Comparison of ENCODE assay signal across 8 cellular contexts in the genomic region with DNA sequence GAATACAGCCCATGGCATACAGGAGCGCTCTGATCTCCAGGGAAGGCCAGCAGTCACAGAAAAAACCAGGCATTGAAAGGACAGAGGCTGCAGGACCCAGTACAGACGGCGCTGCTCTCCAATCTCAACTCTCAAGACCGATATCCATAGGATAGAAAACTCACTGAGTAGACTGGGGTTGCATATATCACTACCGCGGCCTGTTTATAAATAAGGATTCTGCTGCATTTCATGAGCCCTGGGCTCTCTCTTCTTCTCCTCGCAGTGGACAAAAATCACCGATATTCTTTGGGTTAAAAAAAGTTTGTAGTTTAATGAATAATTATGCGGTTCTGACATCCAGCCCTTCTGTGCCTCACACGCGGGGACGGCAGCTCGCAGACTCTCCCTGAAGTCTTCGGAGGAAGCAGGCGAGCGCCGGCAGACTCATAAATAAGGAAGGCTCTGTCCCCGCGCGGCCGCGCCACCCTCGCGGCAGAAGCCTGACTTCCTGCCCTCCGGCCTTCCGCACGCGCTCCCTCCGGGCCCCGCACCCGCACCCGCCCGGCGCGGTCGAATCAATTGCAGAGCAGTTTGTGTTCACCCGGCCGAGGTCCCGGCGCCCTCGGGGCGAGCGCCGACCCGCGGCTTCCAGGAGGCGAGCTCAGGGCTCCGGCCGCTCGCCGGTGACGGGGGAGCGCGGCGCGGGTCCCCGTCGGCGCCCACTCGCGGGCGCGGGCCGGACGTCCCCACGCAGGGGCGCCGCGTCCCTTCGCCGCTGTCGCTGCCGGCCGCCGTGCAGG. TPM values are rescaled to one million over a fixed set of nuclear protein-coding genes. Genes with fewer than 3 reads are reported as not detected.
DNase-seq lines count a peak whose midpoint lies in the region; ATAC-seq and TF ChIP-seq lines count a peak whose summit lies in the region.

TSS of gene FAM78A (minus strand) at position 404 of the 782 bp plus-strand sequence. CDS start at position 73, 331 bp downstream.

- H3K9me2 ChIP-seq in hepatocyte (replicated peaks; ENCODE audit: insufficient read depth): no peaks in the 10 kb centered on the region

- no peaks in the 10 kb centered on the region for H3K79me2 ChIP-seq in hepatocyte

- peak within 1 kb of the TSS; percentile 88 to 98 (median 95) for H3K9ac ChIP-seq in skeletal muscle tissue (ENCODE audit: low read depth in 1 of 3, low read length in 3 of 3)

- H2AFZ ChIP-seq in hepatocyte: peak within 1 kb of the TSS; percentile 68

- peak within 1 kb of the TSS; percentile 100 for H3K4me3 Mint-ChIP-seq in activated naive CD4-positive, alpha-beta T cell treated with anti-CD3 and anti-CD28 coated beads, Interleukin-2, amount 50 U/mL, for 24 hours

- TF ChIP-seq POLR2A in NB4 (IDR thresholded peaks at IDR 0.05; ENCODE audit: extremely low read depth, insufficient read length): peak; percentile 7

- H3K36me3 Mint-ChIP-seq in activated naive CD4-positive, alpha-beta T cell treated with anti-CD3 and anti-CD28 coated beads, Interleukin-2, amount 50 U/mL, for 24 hours: no peaks in the 10 kb centered on the region

- H3K4me3 ChIP-seq in GM08714 (ENCODE audit: low read length) (peak within 1 kb of the TSS; percentile 77), NB4 (ENCODE audit: low read depth, low read length) (peak within 1 kb of the TSS; percentile 84), hepatocyte (peak within 1 kb of the TSS; percentile 64), skeletal muscle tissue (ENCODE audit: low read length in 3 of 3) (peak within 1 kb of the TSS; percentile 72 to 82 (median 73))

- TF ChIP-seq CTCF in NB4 (IDR thresholded peaks at IDR 0.05; ENCODE audit: low read depth, low read length): no peak
- TF ChIP-seq CTCF in hepatocyte (IDR thresholded peaks at IDR 0.05; ENCODE audit: poor library complexity): no peak

- H3K27ac ChIP-seq in hepatocyte: no peak within 1 kb of the TSS
- peak within 1 kb of the TSS; percentile 98 for H3K27ac ChIP-seq in skeletal muscle tissue (ENCODE audit: low read depth, low read length)

- no peaks in the 10 kb centered on the region for H4K20me1 ChIP-seq in hepatocyte (ENCODE audit: insufficient read depth, poor library complexity, severe bottlenecking)

- H3K27me3 ChIP-seq in hepatocyte (peaks cover 38% of the 10 kb centered on the region), skeletal muscle tissue (ENCODE audit: control insufficient read depth in 3 of 3, insufficient read depth in 3 of 3, low read length in 3 of 3) (peaks cover 0 to 6% (median 0%) of the 10 kb centered on the region in 3 donors)

- peaks cover 29% of the 10 kb centered on the region for H3K4me1 Mint-ChIP-seq in activated naive CD4-positive, alpha-beta T cell treated with anti-CD3 and anti-CD28 coated beads, Interleukin-2, amount 50 U/mL, for 24 hours

- H3K9me3 Mint-ChIP-seq in activated naive CD4-positive, alpha-beta T cell treated with anti-CD3 and anti-CD28 coated beads, Interleukin-2, amount 50 U/mL, for 24 hours: no peaks in the 10 kb centered on the region

- no peaks in the 10 kb centered on the region for H3K27me3 Mint-ChIP-seq in activated naive CD4-positive, alpha-beta T cell treated with anti-CD3 and anti-CD28 coated beads, Interleukin-2, amount 50 U/mL, for 24 hours

- peak; percentile 75 for DNase-seq in NB4 (ENCODE audit: low read depth)
- peak; percentile 35 for DNase-seq in hepatocyte (ENCODE audit: low spot score)
- DNase-seq in left lobe of liver (ENCODE audit: low spot score): no peak
- DNase-seq in HT-29 (ENCODE audit: low spot score): no peak

- H3K9me3 ChIP-seq in hepatocyte (ENCODE audit: low read depth) (no peaks in the 10 kb centered on the region), skeletal muscle tissue (ENCODE audit: control insufficient read depth in 3 of 3, low read length in 3 of 3) (no peaks in the 10 kb centered on the region)

- peaks cover 4% of the 10 kb centered on the region for H3K4me1 ChIP-seq in hepatocyte (ENCODE audit: insufficient read depth)
- H3K4me1 ChIP-seq in skeletal muscle tissue (ENCODE audit: control insufficient read depth in 3 of 3, insufficient read depth in 3 of 3, low read length in 3 of 3): peaks cover 57 to 79% (median 71%) of the 10 kb centered on the region in 3 donors

- H3K36me3 ChIP-seq in hepatocyte (replicated peaks; ENCODE audit: insufficient read depth, low read depth): no peaks in the 10 kb centered on the region
- H3K36me3 ChIP-seq in skeletal muscle tissue (ENCODE audit: control insufficient read depth in 3 of 3, insufficient read depth in 3 of 3, low read length in 3 of 3): peaks cover 0 to 2% (median 0%) of the 10 kb centered on the region in 3 donors

- peak within 1 kb of the TSS; percentile 99 for H3K4me2 ChIP-seq in hepatocyte

- ATAC-seq in left lobe of liver (no peak), HG03135 (IDR thresholded peaks at IDR 0.05; ENCODE audit: unreplicated experiment) (no peak)

- H3K27ac Mint-ChIP-seq in activated naive CD4-positive, alpha-beta T cell treated with anti-CD3 and anti-CD28 coated beads, Interleukin-2, amount 50 U/mL, for 24 hours: peak within 1 kb of the TSS; percentile 99

- 16% methylated on average over 53 of the region's 75 CpGs for WGBS in hepatocyte (ENCODE audit: low lambda C conversion rate, missing lambda C conversion rate)

RNA-seq across cellular contexts. Expression of gene FAM78A, which starts in this region (rescaled TPM):
- total RNA-seq in hepatocyte (0.27 and 0.52 TPM in 2 replicates), skeletal muscle tissue (14.6 TPM), left lobe of liver (1.2 TPM)
- 0.61 TPM in 1 of 2 replicates, not detected in the other for polyA plus RNA-seq in hepatocyte
- total RNA-seq in HT-29 (2014; rRNA removed; shearing (Covaris generic)): 0.57 and 1.2 TPM in 2 replicates

Comparison
In these comparisons a context has a peak if more than half of its experiments do, and no peak if none do; other contexts are left out.
1. Peak in DNase-seq, H3K4me3 ChIP-seq and H3K4me2 ChIP-seq in hepatocyte; RNA of the gene not detected or under 1 TPM.